In genomic region chrX:77500164-77500563, GRCh38 we compare ENCODE assay signal across 3 cellular contexts. TPM values are rescaled to one million over a fixed set of nuclear protein-coding genes. Genes with fewer than 3 reads are reported as not detected.
"Had no signal": no experiment of that assay in that cellular context is flagged by ENCODE, and none has a peak within 500 bp of the region (broad histone marks: within the 10 kb centered on the region; RNA-seq: fewer than 3 reads in every experiment).

No MANE protein-coding gene starts in this region.

RNA-seq across cellular contexts. Expression of gene FGF16, which starts 53.0 kb away (rescaled TPM):
- total RNA-seq: H4, HFFc6 had no signal
- polyA plus RNA-seq: GM23248 had no signal
